12 cellular contexts compared by ENCODE assay signal in genomic region chr11:35168606-35169200, GRCh38. TPM values are rescaled to one million over a fixed set of nuclear protein-coding genes. Genes with fewer than 3 reads are reported as not detected.
DNase-seq lines count a peak whose midpoint lies in the region; ATAC-seq, FAIRE-seq and TF ChIP-seq lines count a peak whose summit lies in the region.
"Had no signal": no experiment of that assay in that cellular context is flagged by ENCODE, and none has a peak within 500 bp of the region (broad histone marks: within the 10 kb centered on the region; RNA-seq: fewer than 3 reads in every experiment).

No MANE protein-coding gene starts in this region.

- peaks cover 86 to 100% (median 94%) of the 10 kb centered on the region in 4 donors for H3K4me1 Mint-ChIP-seq in CD4-positive, alpha-beta memory T cell

- FAIRE-seq in kidney (lab: Jason Lieb, UNC) = no peak
- FAIRE-seq: K562 had no signal

- BruUV-seq in Panc1 (replicated peaks; lab: Mats Ljungman, UMichigan) = no TSS peak

- intact Hi-C loops in CD4-positive, alpha-beta memory T cell (cut with micrococcal nuclease) = loop anchor here (5.0 kb wide), 2 partner anchors 224 to 251 kb away; partner anchors contain the start of genes APIP and PDHX
- intact Hi-C loops in Panc1 (cut with micrococcal nuclease; ENCODE audit: unreplicated experiment) = no loop called here
- intact Hi-C loops in kidney (cut with DNase I) = no loop called here

- H3K4me1 ChIP-seq in CD4-positive, alpha-beta memory T cell (ENCODE audit: insufficient read depth, low read length) = peaks cover 98% of the 10 kb centered on the region
- H3K4me1 ChIP-seq in Panc1 (ENCODE audit: control insufficient read depth, insufficient read depth, low read length) = peaks cover 100% of the 10 kb centered on the region
- H3K4me1 ChIP-seq in effector memory CD4-positive, alpha-beta T cell (ENCODE audit: control insufficient read depth, insufficient read depth, low read length, poor library complexity, severe bottlenecking) = peaks cover 96% of the 10 kb centered on the region
- peaks cover 3 to 4% of the 10 kb centered on the region in 2 donors for H3K4me1 ChIP-seq in kidney (ENCODE audit: control insufficient read depth in 1 of 2, insufficient read depth in 1 of 2, low read depth in 1 of 2, low read length in 2 of 2)

- in situ Hi-C loops in Panc1 (cut with HindIII; ENCODE audit: low pct_unique_long_range_greater_than_20kb, low sequenced_read_pairs) = no loop called here

- peaks cover 39 to 83% of the 10 kb centered on the region in 2 donors for H3K36me3 Mint-ChIP-seq in CD4-positive, alpha-beta memory T cell

- H3K9ac ChIP-seq in kidney (ENCODE audit: low read length in 2 of 2) = no peak overlapping the region

- no peaks in the 10 kb centered on the region for H3K27me3 ChIP-seq in CD4-positive, alpha-beta memory T cell (ENCODE audit: insufficient read depth, low read length)
- no peaks in the 10 kb centered on the region for H3K27me3 ChIP-seq in Panc1 (ENCODE audit: control insufficient read depth, insufficient read depth, low read length)
- H3K27me3 ChIP-seq in effector memory CD4-positive, alpha-beta T cell (replicated peaks; ENCODE audit: control insufficient read depth, insufficient read depth, low read length, poor library complexity, severe bottlenecking) = no peaks in the 10 kb centered on the region

- peak overlapping the region; percentile 96 for H3K27ac ChIP-seq in CD4-positive, alpha-beta memory T cell (ENCODE audit: low read depth, low read length)
- H3K27ac ChIP-seq in Panc1 (ENCODE audit: low read length) (peak overlapping the region; percentile 99), skin epidermis (peak overlapping the region in 18 of 21 experiments; percentile 34 to 95 (median 83)), kidney (ENCODE audit: low read depth in 2 of 2, low read length in 2 of 2) (peak overlapping the region in 1 of 2 donors; percentile 15)
- peak overlapping the region; percentile 99 for H3K27ac ChIP-seq in effector memory CD4-positive, alpha-beta T cell (ENCODE audit: insufficient read depth, low read length, poor library complexity, severe bottlenecking)

- no peaks in the 10 kb centered on the region for H3K27me3 Mint-ChIP-seq in CD4-positive, alpha-beta memory T cell

- TF ChIP-seq CTCF in Panc1 (IDR thresholded peaks at IDR 0.05) (no peak), kidney (IDR thresholded peaks at IDR 0.05; ENCODE audit: borderline replicate concordance, extremely low read depth, insufficient read depth) (no peak)

- ATAC-seq in Panc1 = no peak
- no peak for ATAC-seq in HG03139 (IDR thresholded peaks at IDR 0.05; ENCODE audit: unreplicated experiment)
- no peak for ATAC-seq in GM18861 (IDR thresholded peaks at IDR 0.05; ENCODE audit: unreplicated experiment)
- ATAC-seq: K562 had no signal

- H3K4me3 ChIP-seq in CD4-positive, alpha-beta memory T cell (ENCODE audit: low read length in 2 of 2) = no peak overlapping the region
- no peak overlapping the region for H3K4me3 ChIP-seq in Panc1 (ENCODE audit: low read depth in 2 of 2, low read length in 2 of 2)
- H3K4me3 ChIP-seq in effector memory CD4-positive, alpha-beta T cell (ENCODE audit: insufficient read depth, low read depth, low read length, poor library complexity, severe bottlenecking) = peak overlapping the region; percentile 1
- no peak overlapping the region for H3K4me3 ChIP-seq in skin epidermis
- H3K4me3 ChIP-seq in kidney (ENCODE audit: low read length in 2 of 2) = no peak overlapping the region
- H3K4me3 ChIP-seq: K562 had no signal

- peak in 1 of 5 donors; percentile 19 for DNase-seq in CD4-positive, alpha-beta memory T cell
- DNase-seq in Panc1 (ENCODE audit: low read depth, low spot score) = no peak
- DNase-seq in effector memory CD4-positive, alpha-beta T cell = no peak
- DNase-seq in kidney = no peak
- DNase-seq in NCI-H1105 (lab: John Stamatoyannopoulos, UW) = no peak
- DNase-seq: dermis blood vessel endothelial cell, NCI-H2029 treated with DMSO at 0.1 percent for 48 hours had no signal

- peak overlapping the region; percentile 93 to 100 (median 100) for H3K27ac Mint-ChIP-seq in CD4-positive, alpha-beta memory T cell

- POLR2A ChIA-PET in CD4-positive, alpha-beta memory T cell (lab: Charles Lee; ENCODE audit: partially characterized antibody) = interaction anchor here (0.6 to 31.9 kb wide), 9 partner anchors 9 to 123 kb away, joined by 3 to 1106 read pairs (median 39); partner anchors contain the start of gene CD44
- POLR2A ChIA-PET in Panc1 (lab: Charles Lee) = no interaction called here

- H3K36me3 ChIP-seq in CD4-positive, alpha-beta memory T cell (ENCODE audit: insufficient read depth, low read length) = no peaks in the 10 kb centered on the region
- H3K36me3 ChIP-seq in Panc1 (ENCODE audit: control insufficient read depth, insufficient read depth, low read length) (peaks cover 12% of the 10 kb centered on the region; the same call in 1 of the 2 replicates), kidney (ENCODE audit: control insufficient read depth in 1 of 2, insufficient read depth in 2 of 2, low read length in 2 of 2) (no peaks in the 10 kb centered on the region)
- H3K36me3 ChIP-seq in effector memory CD4-positive, alpha-beta T cell (ENCODE audit: control insufficient read depth, insufficient read depth, low read length) = peaks cover 3% of the 10 kb centered on the region

- peak overlapping the region; percentile 54 to 87 (median 75) for H3K4me3 Mint-ChIP-seq in CD4-positive, alpha-beta memory T cell

- peaks cover 0 to 2% (median 0%) of the 10 kb centered on the region in 8 donors for H3K9me3 Mint-ChIP-seq in CD4-positive, alpha-beta memory T cell
- H3K9me3 Mint-ChIP-seq: activated T-helper 2 cell treated with anti-CD3 and anti-CD28 coated beads, Interferon-gamma antibody, Interleukin-2, Interleukin-4, amounts not matched to agents 10 μg/mL and 5 μg/mL and 100 μg/mL, durations not matched to agents 14 hours and 24 hours and 36 hours had no signal

- CTCF ChIA-PET in CD4-positive, alpha-beta memory T cell (lab: Charles Lee; ENCODE audit: partially characterized antibody) = interaction anchor here (1.5 to 11.8 kb wide), 5 partner anchors 8 to 153 kb away, joined by 3 to 151 read pairs (median 92); partner anchors contain the start of gene CD44
- CTCF ChIA-PET in Panc1 (lab: Charles Lee) = no interaction called here

- H3K9me3 ChIP-seq in CD4-positive, alpha-beta memory T cell (ENCODE audit: control insufficient read depth in 1 of 2, low read length in 2 of 2) = no peaks in the 10 kb centered on the region
- no peaks in the 10 kb centered on the region for H3K9me3 ChIP-seq in Panc1 (ENCODE audit: control insufficient read depth, insufficient read depth, low read depth, low read length)
- H3K9me3 ChIP-seq in effector memory CD4-positive, alpha-beta T cell (ENCODE audit: control insufficient read depth, low read length) = no peaks in the 10 kb centered on the region
- no peaks in the 10 kb centered on the region for H3K9me3 ChIP-seq in kidney (ENCODE audit: control insufficient read depth in 1 of 2, low read length in 2 of 2)

RNA-seq across cellular contexts. Expression of gene CD44, which starts 29.7 kb away (rescaled TPM):
- total RNA-seq in CD4-positive, alpha-beta memory T cell = 100 to 1,000 TPM; 808 to 809 TPM
- 100 to 1,000 TPM; 390 to 554 TPM for polyA plus RNA-seq in CD4-positive, alpha-beta memory T cell
- total RNA-seq in Panc1 (2021; ENCODE audit: unreplicated experiment) (1,819 TPM), kidney (235 TPM)
- polyA plus RNA-seq in Panc1 (2012; ENCODE audit: insufficient read length) = 1,270 TPM
- polyA plus RNA-seq in kidney (ENCODE audit: insufficient read depth, low read depth, low replicate concordance) = 13.8 TPM
